In genomic region chr17:18186271-18186982, GRCh38 we compare ENCODE assay signal across 8 cellular contexts. TPM values are rescaled to one million over a fixed set of nuclear protein-coding genes. Genes with fewer than 3 reads are reported as not detected.
DNase-seq lines count a peak whose midpoint lies in the region; ATAC-seq, FAIRE-seq and TF ChIP-seq lines count a peak whose summit lies in the region.

No MANE protein-coding gene starts in this region.

- intact Hi-C loops in Right ventricle myocardium superior (cut with DNase I) = no loop called here
- intact Hi-C loops in GM12878 (cut with micrococcal nuclease; ENCODE audit: unreplicated experiment) = loop anchor here (2.0 kb wide), 1 partner anchor 46 kb away; no protein-coding TSS in a partner anchor
- intact Hi-C loops in uterus (cut with DNase I; ENCODE audit: low total_unique reads) = no loop called here

- H3K27me3 ChIP-seq in cardiac muscle cell = no peaks in the 10 kb centered on the region
- H3K27me3 ChIP-seq in GM12878 (replicated peaks in 1 of 2; ENCODE audit: control insufficient read depth in 2 of 2, insufficient read depth in 2 of 2, low read length in 1 of 2) = no peaks in the 10 kb centered on the region
- H3K27me3 ChIP-seq in uterus = no peaks in the 10 kb centered on the region

- H3K4me1 ChIP-seq in cardiac muscle cell (ENCODE audit: low read depth) (peaks cover 48% of the 10 kb centered on the region), GM12878 (ENCODE audit: control insufficient read depth, insufficient read depth, low read length) (peaks cover 8% of the 10 kb centered on the region), uterus (peaks cover 12 to 23% of the 10 kb centered on the region in 2 donors)

- ATAC-seq in Right ventricle myocardium superior (ENCODE audit: poor library complexity) = no peak
- no peak for ATAC-seq in GM12878
- no peak for ATAC-seq in HG03457 (IDR thresholded peaks at IDR 0.05; ENCODE audit: unreplicated experiment)
- ATAC-seq in GM21390 (IDR thresholded peaks at IDR 0.05; ENCODE audit: unreplicated experiment) = no peak

- H2AFZ ChIP-seq in GM12878 (ENCODE audit: control insufficient read depth, low read depth, low read length) = no peak overlapping the region

- RAD21 ChIA-PET in GM12878 (lab: Charles Lee; ENCODE audit: unreplicated experiment) = interaction anchor here (0.8 to 1.9 kb wide), 3 partner anchors 34 to 47 kb away, joined by 3 to 9 read pairs (median 6); no protein-coding TSS in a partner anchor

- H3K9ac ChIP-seq in GM12878 (ENCODE audit: control insufficient read depth, insufficient read depth, low read length) = peak overlapping the region; percentile 89

- H3K36me3 ChIP-seq in cardiac muscle cell = peaks cover 10% of the 10 kb centered on the region
- H3K36me3 ChIP-seq in GM12878 (ENCODE audit: control insufficient read depth in 2 of 2, insufficient read depth in 2 of 2, low read length in 1 of 2) = peaks cover 6 to 13% of the 10 kb centered on the region in 2 experiments
- no peaks in the 10 kb centered on the region for H3K36me3 ChIP-seq in uterus

- H3K4me2 ChIP-seq in GM12878 (ENCODE audit: control insufficient read depth, insufficient read depth) = peak overlapping the region; percentile 95

- TF ChIP-seq CTCF in cardiac muscle cell (IDR thresholded peaks at IDR 0.05; ENCODE audit: low read depth, low read length) = no peak
- no peak for TF ChIP-seq CTCF in GM12878 (IDR thresholded peaks at IDR 0.05 in 2 of 3, conservative IDR thresholded peaks at IDR 0.05 in 1 of 3; ENCODE audit: control insufficient read depth in 2 of 3, extremely low read depth in 1 of 3, insufficient read depth in 1 of 3, low read depth in 3 of 3, low read length in 3 of 3)
- no peak for TF ChIP-seq CTCF in uterus (IDR thresholded peaks at IDR 0.05)

- BruUV-seq in GM12878 (replicated peaks; lab: Mats Ljungman, UMichigan) = no TSS peak

- H4K20me1 ChIP-seq in GM12878 (ENCODE audit: control insufficient read depth, insufficient read depth) = peaks cover 25% of the 10 kb centered on the region

- SMC1A ChIA-PET in GM12878 (lab: Charles Lee; ENCODE audit: uncharacterized antibody, unreplicated experiment) = interaction anchor here (1.3 to 1.7 kb wide), 5 partner anchors 11 to 98 kb away, joined by 3 to 5 read pairs (median 4); no protein-coding TSS in a partner anchor

- 61% methylated on average over 7 of the region's 7 CpGs for WGBS in GM12878 (ENCODE audit: insufficient coverage, insufficient replicate concordance, low lambda C conversion rate, missing lambda C conversion rate)

- CTCF ChIA-PET in GM12878 (lab: Yijun Ruan, JAX) = interaction anchor here (0.9 to 5.3 kb wide), 8 partner anchors 11 to 201 kb away, joined by 3 to 43 read pairs (median 4); no protein-coding TSS in a partner anchor

- TF ChIP-seq EP300 in GM12878 (IDR thresholded peaks at IDR 0.05; ENCODE audit: borderline replicate concordance in 1 of 2, control insufficient read depth in 1 of 2, low read depth in 2 of 2, low read length in 2 of 2) = no peak

- no peak for FAIRE-seq in GM12878 (lab: Jason Lieb, UNC)

- peaks cover 76% of the 10 kb centered on the region for H3K79me2 ChIP-seq in GM12878 (ENCODE audit: control insufficient read depth, insufficient read depth, low read length)

- no peak for TF ChIP-seq RAD21 in GM12878 (IDR thresholded peaks at IDR 0.05; ENCODE audit: insufficient read depth, low read depth, low read length)

- in situ Hi-C loops in GM12878 (cut with MboI) = no loop called here

- DNase-seq in cardiac muscle cell (ENCODE audit: low read depth in 1 of 2, low spot score in 1 of 2) = peak in 1 of 2 donors; percentile 80
- no peak for DNase-seq in Right ventricle myocardium superior
- DNase-seq in GM12878 (ENCODE audit: low read depth, low spot score) = no peak
- peak; percentile 51 for DNase-seq in medulla oblongata (ENCODE audit: extremely low spot score)
- peak; percentile 29 to 60 for DNase-seq in uterus
- DNase-seq in SW 1271 (lab: John Stamatoyannopoulos, UW) = no peak

- H3K4me3 ChIP-seq in cardiac muscle cell (peak overlapping the region; percentile 88), GM12878 (peak overlapping the region; percentile 83), uterus (peak overlapping the region; percentile 90 to 92)

- POLR2A ChIA-PET in GM12878 (lab: Charles Lee) = interaction anchor here (1.4 kb wide), 1 partner anchor 28 kb away, joined by 4 read pairs; no protein-coding TSS in a partner anchor

- H3K9me3 ChIP-seq in cardiac muscle cell (ENCODE audit: low read depth) = no peaks in the 10 kb centered on the region
- no peaks in the 10 kb centered on the region for H3K9me3 ChIP-seq in GM12878 (replicated peaks; ENCODE audit: control insufficient read depth, insufficient read depth, low read length)
- H3K9me3 ChIP-seq in uterus = no peaks in the 10 kb centered on the region

- H3K27ac ChIP-seq in cardiac muscle cell (no peak overlapping the region), GM12878 (ENCODE audit: control insufficient read depth, insufficient read depth) (peak overlapping the region; percentile 22), uterus (peak overlapping the region; percentile 93 to 96)

- TF ChIP-seq POLR2A in GM12878 (IDR thresholded peaks at IDR 0.05; ENCODE audit: low read depth, low read length) = no peak
- no peak for TF ChIP-seq POLR2A in uterus (IDR thresholded peaks at IDR 0.05)

TF ChIP-seq in GM12878, 131 proteins besides CTCF, POLR2A, EP300 and RAD21:
- peak; percentile 75 for TF ChIP-seq MLLT1 (IDR thresholded peaks at IDR 0.05)
- no peak for TF ChIP-seq KDM1A (IDR thresholded peaks at IDR 0.05; ENCODE audit: borderline replicate concordance)

RNA-seq across cellular contexts. Expression of gene ALKBH5, which starts 2.8 kb away (rescaled TPM):
- total RNA-seq in cardiac muscle cell (247 and 279 TPM in 2 replicates), Right ventricle myocardium superior (179 TPM), GM12878 (2014; rRNA removed) (62.7 and 65.9 TPM in 2 replicates), GM12878 (2014; rRNA removed; fragmentation: Illumina TruSeq; extraction: Trizol) (45.0 and 47.0 TPM in 2 replicates), GM12878 (2021) (77.0 and 78.3 TPM in 2 replicates), uterus (100 to 1,000 TPM in 2 of 4 donors, 10 to 100 TPM in 2; 66.5 to 136 (median 98.5) TPM)
- polyA plus RNA-seq in cardiac muscle cell (257 and 321 TPM in 2 replicates), GM12878 (2011; rRNA removed) (98.6 and 99.9 TPM in 2 replicates), GM12878 (2014; fragmentation: Illumina TruSeq; extraction: Trizol) (34.8 and 44.7 TPM in 2 replicates), GM12878 (2014; fragmentation: Nextera tagmentation; extraction: Ambion mirVana) (10 to 100 TPM; 13.7 to 31.8 TPM), GM12878 (2014; rRNA removed) (51.8 and 54.0 TPM in 2 replicates), GM12878 (2016; fragmentation: Nextera tagmentation; extraction: Ambion mirVana) (10 to 100 TPM; 53.0 to 59.3 TPM)
- 39.1 and 42.2 TPM in 2 replicates for total RNA-seq in GM12878 (2013; cell fraction: nucleolus; rRNA removed)
- 39.6 TPM for polyA plus RNA-seq in GM12878 (2011; ENCODE audit: low read depth)
- polyA plus RNA-seq in GM12878 (2011; cell fraction: cytosol; rRNA removed) = 113 and 137 TPM in 2 replicates
- polyA plus RNA-seq in GM12878 (2011; cell fraction: nucleus; rRNA removed) = 52.2 and 54.1 TPM in 2 replicates
- 60.4 and 69.4 TPM in 2 replicates for polyA plus RNA-seq in GM12878 (2012)
- polyA minus RNA-seq in GM12878 (2011; rRNA and poly(A)+ RNA removed) = 120 and 218 TPM in 2 replicates
- 84.7 and 89.1 TPM in 2 replicates for polyA minus RNA-seq in GM12878 (2011; cell fraction: cytosol; rRNA and poly(A)+ RNA removed)
- 25.6 and 36.5 TPM in 2 replicates for polyA minus RNA-seq in GM12878 (2011; cell fraction: nucleus; rRNA and poly(A)+ RNA removed)

RNA-seq across cellular contexts. Expression of gene LLGL1, which starts 39.0 kb away (rescaled TPM):
- total RNA-seq in cardiac muscle cell (81.5 and 83.8 TPM in 2 replicates), Right ventricle myocardium superior (7.9 TPM), GM12878 (2014; rRNA removed) (5.9 and 7.8 TPM in 2 replicates), GM12878 (2014; rRNA removed; fragmentation: Illumina TruSeq; extraction: Trizol) (1.9 and 3.0 TPM in 2 replicates), GM12878 (2021) (8.8 and 9.2 TPM in 2 replicates), uterus (10 to 100 TPM in 3 of 4 donors, 1 to 10 TPM in 1; 7.6 to 72.0 (median 23.1) TPM)
- polyA plus RNA-seq in cardiac muscle cell (5.9 and 7.3 TPM in 2 replicates), GM12878 (2011; rRNA removed) (1.5 and 3.7 TPM in 2 replicates), GM12878 (2014; fragmentation: Illumina TruSeq; extraction: Trizol) (0.70 and 2.0 TPM in 2 replicates), GM12878 (2014; fragmentation: Nextera tagmentation; extraction: Ambion mirVana) (under 1 TPM; 0.02 TPM), GM12878 (2014; rRNA removed) (8.7 and 9.8 TPM in 2 replicates), GM12878 (2016; fragmentation: Nextera tagmentation; extraction: Ambion mirVana) (1 to 10 TPM in 1 of 2 experiments, under 1 TPM in 1; 0.82 to 1.3 TPM)
- 3.1 and 3.5 TPM in 2 replicates for total RNA-seq in GM12878 (2013; cell fraction: nucleolus; rRNA removed)
- polyA plus RNA-seq in GM12878 (2011; ENCODE audit: low read depth) = 1.3 TPM
- 6.0 and 9.3 TPM in 2 replicates for polyA plus RNA-seq in GM12878 (2011; cell fraction: cytosol; rRNA removed)
- 6.7 and 10.5 TPM in 2 replicates for polyA plus RNA-seq in GM12878 (2011; cell fraction: nucleus; rRNA removed)
- polyA plus RNA-seq in GM12878 (2012) = 2.8 and 3.0 TPM in 2 replicates
- polyA minus RNA-seq in GM12878 (2011; rRNA and poly(A)+ RNA removed) = 3.9 and 8.6 TPM in 2 replicates
- 3.6 and 4.1 TPM in 2 replicates for polyA minus RNA-seq in GM12878 (2011; cell fraction: cytosol; rRNA and poly(A)+ RNA removed)
- 1.9 and 3.4 TPM in 2 replicates for polyA minus RNA-seq in GM12878 (2011; cell fraction: nucleus; rRNA and poly(A)+ RNA removed)

Comparison
In these comparisons a context has a peak if more than half of its experiments do, and no peak if none do; other contexts are left out.
1. DNase-seq: peak in medulla oblongata (single experiment) and uterus (2 of 2); none in Right ventricle myocardium superior (single experiment), GM12878 (single experiment) and SW 1271 (0 of 2).
2. Peak in every context shown above with its lines, with median percentiles within 50 percentile points of each other: H3K4me3 ChIP-seq.